26 cellular contexts compared by ENCODE assay signal in the genomic region with DNA sequence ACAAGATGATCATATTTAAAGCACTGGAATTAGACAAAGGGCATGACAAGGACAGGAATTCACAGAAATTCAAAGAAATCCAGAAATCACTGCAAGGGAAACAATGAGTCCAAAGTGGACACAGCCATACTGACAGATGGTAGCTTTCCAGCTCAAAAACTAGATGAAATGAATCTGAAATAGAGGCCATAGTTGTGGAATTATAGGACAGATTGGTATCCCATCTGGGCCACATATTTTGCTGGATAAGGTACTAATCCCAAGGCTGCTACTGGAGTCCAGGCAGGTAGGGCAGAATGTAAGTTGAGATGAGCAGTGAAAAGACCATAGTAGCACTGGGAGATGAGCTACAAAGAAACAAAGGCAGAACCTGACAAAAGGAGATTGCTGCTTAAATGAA.
DNase-seq lines count a peak whose midpoint lies in the region; ATAC-seq and TF ChIP-seq lines count a peak whose summit lies in the region.
"Had no signal": no experiment of that assay in that cellular context is flagged by ENCODE, and none has a peak within 500 bp of the region (broad histone marks: within the 10 kb centered on the region; RNA-seq: fewer than 3 reads in every experiment).

No MANE protein-coding gene starts in this region.

- H3K4me3 Mint-ChIP-seq in Calu3 (ENCODE audit: low read depth, unreplicated experiment) = no peak overlapping the region
- H3K4me3 Mint-ChIP-seq: CD14-positive monocyte had no signal

- H3K9me3 Mint-ChIP-seq in Calu3 (ENCODE audit: low read depth, unreplicated experiment) = no peaks in the 10 kb centered on the region

- BruUV-seq in Calu3 (replicated peaks; lab: Mats Ljungman, UMichigan) = no TSS peak

- no peak for DNase-seq in Calu3
- DNase-seq in NCI-H2171 (lab: John Stamatoyannopoulos, UW) = peak; percentile 5
- peak; percentile 85 for DNase-seq in NCI-H82 treated with DMSO at 0.1 percent for 48 hours (lab: John Stamatoyannopoulos, UW; ENCODE audit: unreplicated experiment)
- DNase-seq in cerebellar nuclear complex (lab: John Stamatoyannopoulos, UW) = peak; percentile 14 to 43
- no peak for DNase-seq in GM13976 (ENCODE audit: low spot score)
- DNase-seq in activated CD4-positive, alpha-beta T cell treated with anti-CD3 and anti-CD28 coated beads, Interleukin-2, amount 50 U/mL, for 48 hours = no peak
- DNase-seq in AML-193 (lab: John Stamatoyannopoulos, UW) = no peak
- DNase-seq: BE2C; GDM1; GM23248; H7; Kasumi-1; MV-4-11; NCI-H1105; NCI-H1436 treated with DMSO at 0.1 percent for 48 hours; NCI-H2029; NCI-H748 treated with DMSO at 0.1 percent for 48 hours; NK-92 treated with Interleukin-12 subunit alpha and Interleukin-12 subunit beta, amount 100 ng/mL, for 24 hours; SHP77; T-helper 1 cell had no signal

- in situ Hi-C loops in GM13976 (cut with MboI; ENCODE audit: low sequenced_read_pairs, unreplicated experiment) = no loop called here

- no peaks in the 10 kb centered on the region for H3K9me3 ChIP-seq in gastroesophageal sphincter
- H3K9me3 ChIP-seq: BE2C had no signal

- TF ChIP-seq CTCF in Calu3 (IDR thresholded peaks at IDR 0.05; ENCODE audit: unreplicated experiment) = no peak
- no peak for TF ChIP-seq CTCF in GM13976 (IDR thresholded peaks at IDR 0.05; ENCODE audit: borderline replicate concordance, control extremely low read depth, extremely low read depth, insufficient read depth, missing control alignments)
- no peak for TF ChIP-seq CTCF in gastroesophageal sphincter (IDR thresholded peaks at IDR 0.05)

- no peak for TF ChIP-seq POLR2A in gastroesophageal sphincter (IDR thresholded peaks at IDR 0.05)

- H3K27ac ChIP-seq in gastroesophageal sphincter = no peak overlapping the region
- H3K27ac ChIP-seq: 22Rv1, GM23248, RWPE1 had no signal

- no peak for TF ChIP-seq EP300 in gastroesophageal sphincter (IDR thresholded peaks at IDR 0.05)

- H3K4me3 ChIP-seq in gastroesophageal sphincter = no peak overlapping the region
- H3K4me3 ChIP-seq: GM23248 had no signal

- H3K27me3 ChIP-seq in gastroesophageal sphincter = no peaks in the 10 kb centered on the region
- H3K27me3 ChIP-seq: BE2C had no signal

- no peaks in the 10 kb centered on the region for H3K4me1 ChIP-seq in gastroesophageal sphincter
- H3K4me1 ChIP-seq: BE2C had no signal

- ATAC-seq in gastroesophageal sphincter = no peak
- ATAC-seq: HepG2, Panc1 had no signal

- H3K36me3 ChIP-seq in gastroesophageal sphincter = no peaks in the 10 kb centered on the region
- H3K36me3 ChIP-seq: BE2C had no signal

- no peaks in the 10 kb centered on the region for H3K27me3 Mint-ChIP-seq in Calu3 (ENCODE audit: unreplicated experiment)

- intact Hi-C loops in Calu3 (cut with micrococcal nuclease; ENCODE audit: unreplicated experiment) = no loop called here

- peaks cover 29% of the 10 kb centered on the region for H3K4me1 Mint-ChIP-seq in Calu3 (ENCODE audit: low read depth, unreplicated experiment)
- H3K4me1 Mint-ChIP-seq: CD14-positive monocyte had no signal

- H3K27ac Mint-ChIP-seq in Calu3 (ENCODE audit: unreplicated experiment) = peak overlapping the region; percentile 26
- H3K27ac Mint-ChIP-seq: CD14-positive monocyte had no signal

- H3K36me3 Mint-ChIP-seq in Calu3 (ENCODE audit: insufficient read depth, unreplicated experiment) = no peaks in the 10 kb centered on the region
- H3K36me3 Mint-ChIP-seq: CD14-positive monocyte had no signal

- CTCF ChIA-PET in Calu3 (lab: Charles Lee) = no interaction called here

Comparison
In these comparisons a context has a peak if more than half of its experiments do, and no peak if none do; other contexts are left out.
1. DNase-seq: peak in NCI-H2171 (single experiment), NCI-H82 treated with DMSO at 0.1 percent for 48 hours (single experiment) and cerebellar nuclear complex (2 of 2); none in Calu3 (single experiment), GM13976 (single experiment), activated CD4-positive, alpha-beta T cell treated with anti-CD3 and anti-CD28 coated beads, Interleukin-2, amount 50 U/mL, for 48 hours (0 of 2) and AML-193 (0 of 2).